In the genomic region with DNA sequence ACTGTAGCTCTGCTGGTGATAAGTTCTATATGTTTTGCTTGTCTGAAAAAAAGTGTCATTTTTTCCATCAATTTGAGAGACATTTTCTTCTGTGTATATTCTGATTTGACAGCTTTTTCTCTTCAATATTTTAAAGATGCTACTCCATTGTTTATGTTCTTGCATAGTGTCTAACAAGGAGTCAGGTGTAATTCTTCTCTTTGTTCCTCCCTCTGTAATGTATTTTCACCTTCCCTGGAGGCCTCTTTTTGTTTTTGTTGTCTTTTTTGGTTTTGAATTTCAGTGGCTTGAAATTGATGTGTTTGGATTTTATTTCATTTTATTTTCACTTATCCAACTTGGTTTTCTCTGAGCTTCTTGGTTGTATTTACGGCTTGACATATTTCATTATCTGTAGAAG, we compare ENCODE assay signal across 30 cellular contexts.
"Had no signal": no experiment of that assay in that cellular context is flagged by ENCODE, and none has a peak within 500 bp of the region (broad histone marks: within the 10 kb centered on the region; RNA-seq: fewer than 3 reads in every experiment).

No MANE protein-coding gene starts in this region.

- H3K27me3 Mint-ChIP-seq: stimulated activated memory B cell treated with anti-CD40 and anti-IgM and Interleukin-4, amounts not matched to agents 10 μg/mL and 1 μg/mL and 100 μg/mL, for 72 hours had no signal

- H3K27ac ChIP-seq: neural progenitor cell, ovary, parathyroid adenoma, psoas muscle, skin epidermis, spleen, suprapubic skin, testis, tibial artery, upper lobe of left lung, vagina had no signal

- H3K9me3 ChIP-seq: ovary, suprapubic skin, testis, vagina had no signal

- ATAC-seq: natural killer cell; psoas muscle; right cardiac atrium; sciatic nerve; stimulated activated memory B cell treated with anti-CD40 and anti-IgM and Interleukin-4, amounts not matched to agents 10 μg/mL and 1 μg/mL and 100 μg/mL, for 72 hours; stimulated activated naive CD8-positive, alpha-beta T cell treated with anti-CD3 and anti-CD28 coated beads, Interleukin-15, amount 100 ng/mL, for 72 hours; stimulated activated naive CD8-positive, alpha-beta T cell treated with anti-CD3 and anti-CD28 coated beads, Interleukin-15, Interleukin-2, amounts not matched to agents 100 U/mL and 50 U/mL, for 24 hours had no signal

- H3K4me1 ChIP-seq: parathyroid adenoma, spleen, suprapubic skin, testis, tibial artery, upper lobe of left lung, vagina had no signal

- H3K4me1 Mint-ChIP-seq: natural killer cell; nephron; stimulated activated memory B cell treated with anti-CD40 and anti-IgM and Interleukin-4, amounts not matched to agents 10 μg/mL and 1 μg/mL and 100 μg/mL, for 72 hours; stimulated activated naive CD8-positive, alpha-beta T cell treated with anti-CD3 and anti-CD28 coated beads, Interleukin-15, amount 100 ng/mL, for 72 hours had no signal

- H3K27me3 ChIP-seq: neural progenitor cell, ovary, spleen, suprapubic skin, testis, tibial artery, upper lobe of left lung, vagina had no signal

- H3K4me3 ChIP-seq: neural progenitor cell, ovary, psoas muscle, skin epidermis, smooth muscle cell, spleen, suprapubic skin, testis, tibial artery, upper lobe of left lung, vagina had no signal

- H3K36me3 ChIP-seq: ovary, spleen, suprapubic skin, tibial artery, upper lobe of left lung, vagina had no signal

- H3K27ac Mint-ChIP-seq: natural killer cell; nephron; neural progenitor cell; progenitor cell of endocrine pancreas; stimulated activated memory B cell treated with anti-CD40 and anti-IgM and Interleukin-4, amounts not matched to agents 10 μg/mL and 1 μg/mL and 100 μg/mL, for 72 hours; stimulated activated naive CD8-positive, alpha-beta T cell treated with anti-CD3 and anti-CD28 coated beads, Interleukin-15, amount 100 ng/mL, for 72 hours had no signal

- H3K4me3 Mint-ChIP-seq: natural killer cell; nephron; neural progenitor cell; stimulated activated memory B cell treated with anti-CD40 and anti-IgM and Interleukin-4, amounts not matched to agents 10 μg/mL and 1 μg/mL and 100 μg/mL, for 72 hours; stimulated activated naive CD8-positive, alpha-beta T cell treated with anti-CD3 and anti-CD28 coated beads, Interleukin-15, amount 100 ng/mL, for 72 hours had no signal

- DNase-seq: natural killer cell; occipital lobe; ovary; posterior cingulate gyrus; psoas muscle; right cardiac atrium; spleen; stimulated activated CD4-positive, alpha-beta T cell treated with anti-CD3 and anti-CD28 coated beads, Interleukin-12 subunit alpha, Interleukin-12 subunit beta, amount 100 ng/mL, for 4 hours; stimulated activated CD4-positive, alpha-beta T cell treated with anti-CD3 and anti-CD28 coated beads, Interleukin-1b, Interleukin-23, amount 100 ng/mL, for 48 hours; stimulated activated CD4-positive, alpha-beta T cell treated with anti-CD3 and anti-CD28 coated beads, Interleukin-4, amount 100 ng/mL, for 1 hour; stimulated activated CD4-positive, alpha-beta T cell treated with anti-CD3 and anti-CD28 coated beads, Interleukin-4, amount 100 ng/mL, for 4 hours; stimulated activated CD8-positive, alpha-beta memory T cell treated with anti-CD3 and anti-CD28 coated beads, Interleukin-4, amount 100 ng/mL, for 48 hours; stimulated activated naive CD4-positive, alpha-beta T cell; stimulated activated naive CD8-positive, alpha-beta T cell treated with anti-CD3 and anti-CD28 coated beads, Interleukin-15, amount 100 ng/mL, for 72 hours; stimulated activated naive CD8-positive, alpha-beta T cell treated with anti-CD3 and anti-CD28 coated beads, Interleukin-15, Interleukin-2, amounts not matched to agents 100 U/mL and 50 U/mL, for 24 hours; substantia nigra; testis; tibial artery; trophoblast cell; upper lobe of left lung had no signal
